In genomic region chr22:50563410-50564160, GRCh38 we compare ENCODE assay signal across 8 cellular contexts. TPM values are rescaled to one million over a fixed set of nuclear protein-coding genes. Genes with fewer than 3 reads are reported as not detected.
DNase-seq lines count a peak whose midpoint lies in the region; ATAC-seq and TF ChIP-seq lines count a peak whose summit lies in the region.

No MANE protein-coding gene starts in this region.

- H3K9me2 ChIP-seq in OCI-LY1 (ENCODE audit: low read depth, low read length), result no peaks in the 10 kb centered on the region

- H2AFZ ChIP-seq in OCI-LY1 (ENCODE audit: low read length), result no peak overlapping the region

- H3K27ac ChIP-seq in CD4-positive, alpha-beta T cell (ENCODE audit: low read depth, low read length), result no peak overlapping the region
- H3K27ac ChIP-seq in OCI-LY1 (ENCODE audit: low read depth, low read length, poor library complexity, severe bottlenecking), result no peak overlapping the region

- no peak for ATAC-seq in CD4-positive, alpha-beta T cell (ENCODE audit: poor library complexity)
- no peak for ATAC-seq in GM19463 (IDR thresholded peaks at IDR 0.05; ENCODE audit: unreplicated experiment)
- no peak for ATAC-seq in GM21786 (IDR thresholded peaks at IDR 0.05; ENCODE audit: unreplicated experiment)

- H3K4me2 ChIP-seq in OCI-LY1 (ENCODE audit: low read length), result peak overlapping the region; percentile 89

- POLR2A ChIA-PET in CD4-positive, alpha-beta T cell (lab: Charles Lee), result interaction anchor here (0.6 to 4.2 kb wide), 15 partner anchors 15 to 372 kb away, joined by 3 to 56 read pairs (median 6); partner anchors contain the start of genes CHKB, MAPK8IP2, SCO2 and TYMP

- peaks cover 2% of the 10 kb centered on the region for H3K36me3 Mint-ChIP-seq in CD4-positive, alpha-beta T cell (ENCODE audit: low read depth)
- H3K36me3 Mint-ChIP-seq in endothelial cell (ENCODE audit: low read depth, unreplicated experiment), result peaks cover 4% of the 10 kb centered on the region
- H3K36me3 Mint-ChIP-seq in nephron (ENCODE audit: low read depth), result peaks cover 3% of the 10 kb centered on the region

- peaks cover 16% of the 10 kb centered on the region for H3K4me1 Mint-ChIP-seq in CD4-positive, alpha-beta T cell (ENCODE audit: low read depth)
- H3K4me1 Mint-ChIP-seq in endothelial cell (ENCODE audit: unreplicated experiment) (peaks cover 10% of the 10 kb centered on the region), nephron (peaks cover 11% of the 10 kb centered on the region)

- peak overlapping the region; percentile 51 for H3K9ac ChIP-seq in OCI-LY1 (ENCODE audit: low read length)

- H3K4me3 Mint-ChIP-seq in CD4-positive, alpha-beta T cell, result peak overlapping the region; percentile 96
- H3K4me3 Mint-ChIP-seq in endothelial cell (ENCODE audit: unreplicated experiment) (peak overlapping the region; percentile 86), nephron (peak overlapping the region; percentile 94 to 96 (median 95))

- peaks cover 13% of the 10 kb centered on the region for H3K36me3 ChIP-seq in OCI-LY1 (ENCODE audit: insufficient read depth, low read length)

- peaks cover 7% of the 10 kb centered on the region for H3K4me1 ChIP-seq in OCI-LY1 (ENCODE audit: insufficient read depth, low read length, severe bottlenecking)

- no peak for TF ChIP-seq CTCF in CD4-positive, alpha-beta T cell (IDR thresholded peaks at IDR 0.05)
- TF ChIP-seq CTCF in OCI-LY1 (IDR thresholded peaks at IDR 0.05; ENCODE audit: low read length), result no peak
- no peak for TF ChIP-seq CTCF in endothelial cell (IDR thresholded peaks at IDR 0.05; ENCODE audit: unreplicated experiment)
- no peak for TF ChIP-seq CTCF in nephron (IDR thresholded peaks at IDR 0.05; ENCODE audit: unreplicated experiment in 3 of 3)

- no peaks in the 10 kb centered on the region for H3K27me3 Mint-ChIP-seq in CD4-positive, alpha-beta T cell
- H3K27me3 Mint-ChIP-seq in endothelial cell (ENCODE audit: unreplicated experiment) (peaks cover 30% of the 10 kb centered on the region), nephron (ENCODE audit: low read depth) (peaks cover 29% of the 10 kb centered on the region)

- H3K9me3 Mint-ChIP-seq in CD4-positive, alpha-beta T cell, result no peaks in the 10 kb centered on the region
- H3K9me3 Mint-ChIP-seq in endothelial cell (ENCODE audit: unreplicated experiment), result no peaks in the 10 kb centered on the region
- no peaks in the 10 kb centered on the region for H3K9me3 Mint-ChIP-seq in nephron

- H3K4me3 ChIP-seq in OCI-LY1 (ENCODE audit: low read depth, low read length, poor library complexity, severe bottlenecking), result peak overlapping the region; percentile 63

- CTCF ChIA-PET in CD4-positive, alpha-beta T cell (lab: Charles Lee), result interaction anchor here (0.8 to 3.7 kb wide), 17 partner anchors 12 to 221 kb away, joined by 3 to 70 read pairs (median 5); partner anchors contain the start of genes ARSA, KLHDC7B, LMF2 and NCAPH2

- intact Hi-C loops in CD4-positive, alpha-beta T cell (cut with DNase I, micrococcal nuclease), result loop anchor here (1.0 to 5.0 kb wide), 5 partner anchors 17 to 55 kb away; partner anchors contain the start of genes CHKB (in 1 of the 2), KLHDC7B (in 1 of the 2), NCAPH2 (in 1 of the 2) and SCO2 (in 1 of the 2)

- H3K9me3 ChIP-seq in CD4-positive, alpha-beta T cell (ENCODE audit: control insufficient read depth, low read length), result no peaks in the 10 kb centered on the region
- no peaks in the 10 kb centered on the region for H3K9me3 ChIP-seq in OCI-LY1 (ENCODE audit: low read length)

- H3F3A ChIP-seq in OCI-LY1 (ENCODE audit: insufficient read depth, low read length), result no peaks in the 10 kb centered on the region

- H3K79me2 ChIP-seq in OCI-LY1 (ENCODE audit: insufficient read depth, low read length), result no peaks in the 10 kb centered on the region

- no peaks in the 10 kb centered on the region for H4K20me1 ChIP-seq in OCI-LY1 (ENCODE audit: insufficient read depth, low read length)

- DNase-seq in CD4-positive, alpha-beta T cell, result no peak
- no peak for DNase-seq in endothelial cell (ENCODE audit: low spot score)
- no peak for DNase-seq in NCI-H2171 (lab: John Stamatoyannopoulos, UW)
- no peak for DNase-seq in SIG-M5 (lab: John Stamatoyannopoulos, UW)

- H3K27me3 ChIP-seq in CD4-positive, alpha-beta T cell (ENCODE audit: control insufficient read depth, insufficient read depth, low read length), result no peaks in the 10 kb centered on the region
- peaks cover 5% of the 10 kb centered on the region; the same call in 1 of the 2 replicates for H3K27me3 ChIP-seq in OCI-LY1 (ENCODE audit: insufficient read depth, low read length)

- peak overlapping the region; percentile 85 for H3K27ac Mint-ChIP-seq in CD4-positive, alpha-beta T cell
- no peak overlapping the region for H3K27ac Mint-ChIP-seq in endothelial cell (ENCODE audit: unreplicated experiment)
- H3K27ac Mint-ChIP-seq in nephron, result peak overlapping the region in 2 of 3 experiments; percentile 43 to 91

RNA-seq across cellular contexts. Expression of gene SYCE3, which starts 0.9 kb away (rescaled TPM):
- not detected for total RNA-seq in CD4-positive, alpha-beta T cell
- total RNA-seq in endothelial cell (ENCODE audit: unreplicated experiment), result not detected

RNA-seq across cellular contexts. Expression of gene CPT1B, which starts 14.6 kb away (rescaled TPM):
- 10 to 100 TPM; 59.1 to 68.3 TPM for total RNA-seq in CD4-positive, alpha-beta T cell
- total RNA-seq in endothelial cell (ENCODE audit: unreplicated experiment), result 89.0 TPM

RNA-seq across cellular contexts. Expression of gene KLHDC7B, which starts 17.9 kb away (rescaled TPM):
- 1 to 10 TPM; 2.3 TPM for total RNA-seq in CD4-positive, alpha-beta T cell
- not detected for total RNA-seq in endothelial cell (ENCODE audit: unreplicated experiment)

RNA-seq across cellular contexts. Expression of gene CHKB, which starts 19.1 kb away (rescaled TPM):
- total RNA-seq in CD4-positive, alpha-beta T cell, result 100 to 1,000 TPM; 152 to 156 TPM
- total RNA-seq in endothelial cell (ENCODE audit: unreplicated experiment), result 94.6 TPM

RNA-seq across cellular contexts. Expression of gene TYMP, which starts 33.8 kb away (rescaled TPM):
- total RNA-seq in CD4-positive, alpha-beta T cell, result 10 to 100 TPM in 1 of 2 experiments, 1 to 10 TPM in 1; 9.9 to 10.0 TPM
- total RNA-seq in endothelial cell (ENCODE audit: unreplicated experiment), result 6.3 TPM
